ENCODE assay signal across 10 cellular contexts in genomic region chr1:157994704-157995540, GRCh38. TPM values are rescaled to one million over a fixed set of nuclear protein-coding genes. Genes with fewer than 3 reads are reported as not detected.
A peak's percentile ranks its signal among the peaks of the same experiment; 100 is the strongest.
DNase-seq lines count a peak whose midpoint lies in the region; ATAC-seq, FAIRE-seq and TF ChIP-seq lines count a peak whose summit lies in the region.
"Had no signal": no experiment of that assay in that cellular context is flagged by ENCODE, and none has a peak within 500 bp of the region (broad histone marks: within the 10 kb centered on the region; RNA-seq: fewer than 3 reads in every experiment).

No MANE protein-coding gene starts in this region.

- H3K4me3 ChIP-seq in ascending aorta (peak overlapping the region; percentile 87 to 94), keratinocyte (ENCODE audit: control insufficient read depth in 2 of 3, extremely low read depth in 1 of 3, insufficient read depth in 2 of 3, low read depth in 1 of 3, low read length in 3 of 3) (peak overlapping the region; percentile 83 to 89 (median 89)), spleen (peak overlapping the region in 5 of 8 donors; percentile 38 to 77 (median 50))
- H3K4me3 ChIP-seq: K562 had no signal

- H2AFZ ChIP-seq in keratinocyte (ENCODE audit: control insufficient read depth, low read length): no peak overlapping the region

- intact Hi-C loops in ascending aorta (cut with DNase I) (loop anchor here (1.0 kb wide), 1 partner anchor 24 kb away; no protein-coding TSS in a partner anchor), spleen (cut with DNase I; ENCODE audit: low total_unique reads) (loop anchor here (5.0 kb wide), 1 partner anchor 92 kb away; no protein-coding TSS in a partner anchor)

- TF ChIP-seq POLR2A in spleen (IDR thresholded peaks at IDR 0.05): no peak

- no peak for ATAC-seq in HG02852 (IDR thresholded peaks at IDR 0.05; ENCODE audit: unreplicated experiment)
- ATAC-seq in GM21390 (IDR thresholded peaks at IDR 0.05; ENCODE audit: unreplicated experiment): no peak
- ATAC-seq: K562 had no signal

- peak; percentile 22 for DNase-seq in HCEC 1CT
- DNase-seq in ascending aorta (ENCODE audit: low spot score in 2 of 2): peak in 1 of 2 donors; percentile 78
- no peak for DNase-seq in keratinocyte (ENCODE audit: low read depth, low spot score)
- no peak for DNase-seq in spleen
- DNase-seq in NK-92 (lab: John Stamatoyannopoulos, UW; ENCODE audit: unreplicated experiment): no peak
- DNase-seq in A172 (ENCODE audit: low spot score): no peak

- H3K79me2 ChIP-seq in keratinocyte (ENCODE audit: control insufficient read depth, insufficient read depth, low read length): peaks cover 67% of the 10 kb centered on the region
- H3K79me2 ChIP-seq: parathyroid adenoma had no signal

- peak overlapping the region; percentile 97 for H3K27ac ChIP-seq in ascending aorta
- peak overlapping the region; percentile 32 for H3K27ac ChIP-seq in keratinocyte (ENCODE audit: control insufficient read depth, insufficient read depth, low read length)
- peak overlapping the region in 6 of 8 donors; percentile 4 to 83 (median 82) for H3K27ac ChIP-seq in spleen
- H3K27ac ChIP-seq: parathyroid adenoma had no signal

- no peaks in the 10 kb centered on the region for H3K9me3 ChIP-seq in ascending aorta
- H3K9me3 ChIP-seq in keratinocyte (ENCODE audit: control insufficient read depth, low read depth, low read length): no peaks in the 10 kb centered on the region
- no peaks in the 10 kb centered on the region for H3K9me3 ChIP-seq in spleen

- H3K36me3 ChIP-seq in ascending aorta (no peaks in the 10 kb centered on the region), keratinocyte (ENCODE audit: control insufficient read depth in 2 of 2, extremely low read depth in 1 of 2, insufficient read depth in 2 of 2, low read length in 2 of 2) (peaks cover 3 to 7% of the 10 kb centered on the region in 2 experiments), spleen (no peaks in the 10 kb centered on the region)

- dilution Hi-C loops in keratinocyte (cut with MboI; ENCODE audit: extremely low pct_ligation_motif_present, low sequenced_read_pairs): no loop called here

- H3K27me3 ChIP-seq in ascending aorta: no peaks in the 10 kb centered on the region
- H3K27me3 ChIP-seq in keratinocyte (ENCODE audit: control insufficient read depth, extremely low read depth, insufficient read depth, low read length): no peaks in the 10 kb centered on the region
- H3K27me3 ChIP-seq in spleen (replicated peaks in 1 of 7): peaks cover 0 to 46% (median 24%) of the 10 kb centered on the region in 7 donors

- H3K9ac ChIP-seq in keratinocyte (ENCODE audit: control insufficient read depth, extremely low read depth, insufficient read depth, low read length): peak overlapping the region; percentile 83
- H3K9ac ChIP-seq: parathyroid adenoma had no signal

- H3K9me1 ChIP-seq in keratinocyte (ENCODE audit: control insufficient read depth, extremely low read depth, insufficient read depth, low read length): no peaks in the 10 kb centered on the region

- WGBS in spleen, 5 donors: 61 to 71% (median 69%) methylated on average over 13 of the region's 13 CpGs

- H4K20me1 ChIP-seq in keratinocyte (ENCODE audit: control insufficient read depth, extremely low read depth, insufficient read depth, low read length): no peaks in the 10 kb centered on the region

- peaks cover 5 to 52% of the 10 kb centered on the region in 2 donors for H3K4me1 ChIP-seq in ascending aorta
- H3K4me1 ChIP-seq in keratinocyte (ENCODE audit: control insufficient read depth, extremely low read depth, insufficient read depth, low read length): peaks cover 43% of the 10 kb centered on the region
- H3K4me1 ChIP-seq in spleen: peaks cover 0 to 36% (median 25%) of the 10 kb centered on the region in 6 donors
- H3K4me1 ChIP-seq: parathyroid adenoma had no signal

- TF ChIP-seq CTCF in ascending aorta (IDR thresholded peaks at IDR 0.05) (no peak), keratinocyte (optimal IDR thresholded peaks at IDR 0.05 in 1 of 3, IDR thresholded peaks at IDR 0.05 in 1 of 3, conservative IDR thresholded peaks at IDR 0.05 in 1 of 3; ENCODE audit: extremely low read depth in 1 of 3, insufficient read depth in 2 of 3, low read length in 3 of 3) (no peak), spleen (IDR thresholded peaks at IDR 0.05 in 8 of 11, conservative IDR thresholded peaks at IDR 0.05 in 3 of 11) (no peak)

- peak; percentile 92 for FAIRE-seq in keratinocyte (lab: Jason Lieb, UNC)
- FAIRE-seq: K562 had no signal

- H3K4me2 ChIP-seq in keratinocyte (ENCODE audit: control insufficient read depth, extremely low read depth, insufficient read depth, low read depth, low read length): peak overlapping the region; percentile 78

RNA-seq across cellular contexts. Expression of gene KIRREL1, which starts 1.5 kb away (rescaled TPM):
- 114 TPM for total RNA-seq in ascending aorta
- polyA plus RNA-seq in keratinocyte: 18.3 to 29.8 TPM (median 19.7 TPM) in 3 replicates
- 2.7 TPM for polyA plus RNA-seq in keratinocyte (2011; ENCODE audit: low read depth)
- polyA plus RNA-seq in keratinocyte (2011; cell fraction: cytosol; rRNA removed): 11.1 and 14.7 TPM in 2 replicates
- polyA plus RNA-seq in keratinocyte (2011; cell fraction: nucleus; rRNA removed): 65.2 and 75.4 TPM in 2 replicates
- polyA plus RNA-seq in keratinocyte (2012; ENCODE audit: low replicate concordance): 11.5 and 45.7 TPM in 2 replicates
- polyA minus RNA-seq in keratinocyte: 47.6 to 153 TPM (median 54.8 TPM) in 3 replicates
- 39.5 TPM for polyA minus RNA-seq in keratinocyte (2011; cell fraction: cytosol; rRNA and poly(A)+ RNA removed)
- polyA minus RNA-seq in keratinocyte (2011; cell fraction: nucleus; rRNA and poly(A)+ RNA removed): 101 and 135 TPM in 2 replicates
- total RNA-seq in spleen: 10 to 100 TPM; 14.0 to 50.9 (median 24.5) TPM
- 1 to 10 TPM; 1.4 to 3.9 (median 1.7) TPM for polyA plus RNA-seq in spleen
- total RNA-seq in A172 (2014; rRNA removed; shearing (Covaris generic)): 145 and 179 TPM in 2 replicates

Comparison
In these comparisons a context has a peak if more than half of its experiments do, and no peak if none do; other contexts are left out.
1. H3K27ac ChIP-seq: peak in every context shown above with its lines; median percentile 97 in ascending aorta; 82 in spleen; 32 in keratinocyte.